23 cellular contexts compared by ENCODE assay signal in genomic region chr6:124956018-124956417, GRCh38. TPM values are rescaled to one million over a fixed set of nuclear protein-coding genes. Genes with fewer than 3 reads are reported as not detected.
"Had no signal": no experiment of that assay in that cellular context is flagged by ENCODE, and none has a peak within 500 bp of the region (broad histone marks: within the 10 kb centered on the region; RNA-seq: fewer than 3 reads in every experiment).

No MANE protein-coding gene starts in this region.

- H3K27me3 ChIP-seq: cardiac muscle cell, neutrophil, upper lobe of left lung had no signal

- H3K4me1 Mint-ChIP-seq: activated B cell treated with CpG ODN at 0.5 μM for 24 hours had no signal

- H3K27ac ChIP-seq: neutrophil, parathyroid adenoma, upper lobe of left lung had no signal

- H3K4me3 ChIP-seq: cardiac muscle cell, upper lobe of left lung had no signal

- H3K9me3 Mint-ChIP-seq: activated B cell treated with CpG ODN at 0.5 μM for 24 hours; activated naive CD4-positive, alpha-beta T cell treated with anti-CD3 and anti-CD28 coated beads, Interleukin-2, amount 10 ng/mL, durations not matched to agents 7 days and 5 days; dendritic cell treated with granulocyte-macrophage colony-stimulating factor and Interleukin-4, amounts not matched to agents 40 ng/mL and 50 ng/mL, for 4 days; natural killer cell had no signal

- H3K27ac Mint-ChIP-seq: activated B cell treated with CpG ODN at 0.5 μM for 24 hours; activated CD4-positive, alpha-beta T cell treated with anti-CD3 and anti-CD28 coated beads for 36 hours; activated naive CD4-positive, alpha-beta T cell treated with anti-CD3 and anti-CD28 coated beads, Interleukin-2, amount 10 ng/mL, durations not matched to agents 7 days and 5 days; dendritic cell treated with granulocyte-macrophage colony-stimulating factor and Interleukin-4, amounts not matched to agents 40 ng/mL and 50 ng/mL, for 4 days; natural killer cell; T-helper 17 cell had no signal

- FAIRE-seq: endometrium, frontal cortex had no signal

- H3K36me3 Mint-ChIP-seq: activated naive CD4-positive, alpha-beta T cell treated with anti-CD3 and anti-CD28 coated beads, Interleukin-2, amount 10 ng/mL, durations not matched to agents 7 days and 5 days; natural killer cell had no signal

- H3K4me3 Mint-ChIP-seq: activated B cell treated with CpG ODN at 0.5 μM for 24 hours; activated CD4-positive, alpha-beta T cell treated with anti-CD3 and anti-CD28 coated beads for 36 hours; activated naive CD4-positive, alpha-beta T cell treated with anti-CD3 and anti-CD28 coated beads, Interleukin-2, amount 10 ng/mL, durations not matched to agents 7 days and 5 days; dendritic cell treated with granulocyte-macrophage colony-stimulating factor and Interleukin-4, amounts not matched to agents 40 ng/mL and 50 ng/mL, for 4 days; natural killer cell; T-helper 17 cell had no signal

- DNase-seq: activated B cell treated with CpG ODN at 0.5 μM for 24 hours; activated CD4-positive, alpha-beta T cell treated with anti-CD3 and anti-CD28 coated beads for 36 hours; activated CD4-positive, alpha-beta T cell treated with anti-CD3 and anti-CD28 coated beads, Interleukin-2, amount 50 U/mL, for 4 hours; activated naive CD4-positive, alpha-beta T cell treated with anti-CD3 and anti-CD28 coated beads, Interleukin-2, amount 10 ng/mL, durations not matched to agents 7 days and 5 days; activated T-cell treated with anti-CD3 and anti-CD28 coated beads, Interleukin-2, amount 50 U/mL, for 48 hours; amygdala; effector CD4-positive, alpha-beta T cell; hippocampal formation; left ventricle myocardium superior; midbrain; natural killer cell; right cardiac atrium; stimulated activated CD4-positive, alpha-beta T cell treated with anti-CD3 and anti-CD28 coated beads, Interleukin-12 subunit alpha, Interleukin-12 subunit beta, amount 100 ng/mL, for 4 hours; stimulated activated CD4-positive, alpha-beta T cell treated with anti-CD3 and anti-CD28 coated beads, Interleukin-4, amount 100 ng/mL, for 4 hours; stimulated activated naive CD8-positive, alpha-beta T cell treated with anti-CD3 and anti-CD28 coated beads, Interleukin-15, Interleukin-2, amounts not matched to agents 100 U/mL and 50 U/mL, for 24 hours; T-helper 17 cell; upper lobe of left lung had no signal

- H3K27me3 Mint-ChIP-seq: dendritic cell treated with granulocyte-macrophage colony-stimulating factor and Interleukin-4, amounts not matched to agents 40 ng/mL and 50 ng/mL, for 4 days had no signal

- H3K36me3 ChIP-seq: cardiac muscle cell, neutrophil, upper lobe of left lung had no signal

- H3K9me3 ChIP-seq: neutrophil, upper lobe of left lung had no signal

- ATAC-seq: activated CD4-positive, alpha-beta T cell treated with anti-CD3 and anti-CD28 coated beads for 36 hours; natural killer cell; T-helper 17 cell had no signal

RNA-seq across cellular contexts. Expression of gene RNF217, which starts 6.2 kb away (rescaled TPM):
- total RNA-seq: activated B cell treated with CpG ODN at 0.5 μM for 24 hours had no signal
